Comparison of ENCODE assay signal across 26 cellular contexts in genomic region chr4:95363579-95363965, GRCh38.
DNase-seq lines count a peak whose midpoint lies in the region; ATAC-seq and TF ChIP-seq lines count a peak whose summit lies in the region.
"Had no signal": no experiment of that assay in that cellular context is flagged by ENCODE, and none has a peak within 500 bp of the region (broad histone marks: within the 10 kb centered on the region; RNA-seq: fewer than 3 reads in every experiment).

No MANE protein-coding gene starts in this region.

- no peak overlapping the region for H3K27ac ChIP-seq in DND-41 (ENCODE audit: low read length)
- peak overlapping the region; percentile 89 for H3K27ac ChIP-seq in cingulate gyrus (ENCODE audit: low read depth, low read length)
- no peak overlapping the region for H3K27ac ChIP-seq in neural progenitor cell
- H3K27ac ChIP-seq: foreskin keratinocyte, SJSA1, testis had no signal

- H2AFZ ChIP-seq in DND-41 (ENCODE audit: low read depth, low read length) (peak overlapping the region; percentile 2; the same call in 1 of the 2 replicates), neural progenitor cell (replicated peaks) (peak overlapping the region; percentile 14)

- H3K4me3 Mint-ChIP-seq in neural progenitor cell = no peak overlapping the region
- H3K4me3 Mint-ChIP-seq: CD14-positive monocyte; central memory CD8-positive, alpha-beta T cell; immature natural killer cell; naive thymus-derived CD4-positive, alpha-beta T cell; stimulated activated effector memory CD8-positive, alpha-beta T cell treated with anti-CD3 and anti-CD28 coated beads, Interleukin-12 subunit alpha, Interleukin-12 subunit beta, amount 100 ng/mL, for 72 hours; T-helper 17 cell had no signal

- H3K27me3 Mint-ChIP-seq in neural progenitor cell (ENCODE audit: insufficient read depth, low read depth) = no peaks in the 10 kb centered on the region
- H3K27me3 Mint-ChIP-seq: central memory CD8-positive, alpha-beta T cell; naive thymus-derived CD4-positive, alpha-beta T cell; T-helper 17 cell had no signal

- no peak overlapping the region for H3K4me2 ChIP-seq in DND-41 (ENCODE audit: insufficient read depth, low read length)
- H3K4me2 ChIP-seq in neural progenitor cell = no peak overlapping the region

- H3K4me1 Mint-ChIP-seq in neural progenitor cell = peaks cover 42% of the 10 kb centered on the region
- H3K4me1 Mint-ChIP-seq: CD14-positive monocyte; central memory CD8-positive, alpha-beta T cell; immature natural killer cell; naive thymus-derived CD4-positive, alpha-beta T cell; stimulated activated effector memory CD8-positive, alpha-beta T cell treated with anti-CD3 and anti-CD28 coated beads, Interleukin-12 subunit alpha, Interleukin-12 subunit beta, amount 100 ng/mL, for 72 hours; T-helper 17 cell had no signal

- no peaks in the 10 kb centered on the region for H3K9me3 ChIP-seq in DND-41 (ENCODE audit: insufficient read depth, low read length, severe bottlenecking)
- no peaks in the 10 kb centered on the region for H3K9me3 ChIP-seq in neural progenitor cell (ENCODE audit: low read depth)
- H3K9me3 ChIP-seq: MG63, right atrium auricular region, SJSA1, spleen, testis, uterus had no signal

- no peaks in the 10 kb centered on the region for H3K79me2 ChIP-seq in DND-41 (ENCODE audit: insufficient read depth, low read length)
- no peaks in the 10 kb centered on the region for H3K79me2 ChIP-seq in neural progenitor cell (ENCODE audit: low read depth)

- H3K4me3 ChIP-seq in DND-41 (ENCODE audit: low read depth in 1 of 2, low read length in 2 of 2) (no peak overlapping the region), neural progenitor cell (no peak overlapping the region)
- H3K4me3 ChIP-seq: MG63, right atrium auricular region, SJSA1, spleen, testis, uterus had no signal

- H3K36me3 ChIP-seq in DND-41 (ENCODE audit: insufficient read depth, low read length) = no peaks in the 10 kb centered on the region
- no peaks in the 10 kb centered on the region for H3K36me3 ChIP-seq in neural progenitor cell
- H3K36me3 ChIP-seq: MG63, right atrium auricular region, SJSA1, spleen, uterus had no signal

- peaks cover 9% of the 10 kb centered on the region for H3K36me3 Mint-ChIP-seq in neural progenitor cell
- H3K36me3 Mint-ChIP-seq: CD14-positive monocyte; immature natural killer cell; naive thymus-derived CD4-positive, alpha-beta T cell; stimulated activated effector memory CD8-positive, alpha-beta T cell treated with anti-CD3 and anti-CD28 coated beads, Interleukin-12 subunit alpha, Interleukin-12 subunit beta, amount 100 ng/mL, for 72 hours had no signal

- no peaks in the 10 kb centered on the region for H3F3A ChIP-seq in neural progenitor cell (ENCODE audit: low read depth)

- DNase-seq in DND-41 (no peak), NCI-H345 (lab: John Stamatoyannopoulos, UW) (peak; percentile 20), neural progenitor cell (ENCODE audit: low spot score) (peak; percentile 3), NCI-H128 (lab: John Stamatoyannopoulos, UW; ENCODE audit: unreplicated experiment) (no peak), SW 1271 (lab: John Stamatoyannopoulos, UW) (no peak)
- DNase-seq: activated naive CD4-positive, alpha-beta T cell treated with Interleukin-2 at 50 U/mL for 16 hours; activated T-cell treated with anti-CD3 and anti-CD28 coated beads, Interleukin-2, amount 50 U/mL, for 48 hours; immature natural killer cell; IMR-90; MG63; naive thymus-derived CD4-positive, alpha-beta T cell; NCI-H526 treated with DMSO at 0.1 percent for 48 hours; spleen; stimulated activated CD4-positive, alpha-beta T cell treated with anti-CD3 and anti-CD28 coated beads, Interleukin-2, amount 100 ng/mL, for 48 hours; T-helper 17 cell had no signal

- no peaks in the 10 kb centered on the region for H3K27me3 ChIP-seq in DND-41 (ENCODE audit: insufficient read depth, low read length, poor library complexity)
- H3K27me3 ChIP-seq in neural progenitor cell = no peaks in the 10 kb centered on the region
- H3K27me3 ChIP-seq: foreskin keratinocyte, MG63, right atrium auricular region, SJSA1, spleen, testis, uterus had no signal

- no peak for TF ChIP-seq CTCF in DND-41 (IDR thresholded peaks at IDR 0.05; ENCODE audit: borderline replicate concordance, extremely low read depth, low read length, poor library complexity, severe bottlenecking)
- no peak for TF ChIP-seq CTCF in neural progenitor cell (IDR thresholded peaks at IDR 0.05)

- H4K20me1 ChIP-seq in DND-41 (ENCODE audit: insufficient read depth, low read length) (no peaks in the 10 kb centered on the region), neural progenitor cell (ENCODE audit: low read depth) (no peaks in the 10 kb centered on the region)

- H3K4me1 ChIP-seq in DND-41 (ENCODE audit: insufficient read depth, low read length) (no peaks in the 10 kb centered on the region), neural progenitor cell (peaks cover 7% of the 10 kb centered on the region)
- H3K4me1 ChIP-seq: foreskin keratinocyte, SJSA1, spleen had no signal

- ATAC-seq in DND-41 (ENCODE audit: insufficient read depth, low read depth) (no peak), GM19023 (IDR thresholded peaks at IDR 0.05; ENCODE audit: unreplicated experiment) (no peak), GM21723 (IDR thresholded peaks at IDR 0.05; ENCODE audit: unreplicated experiment) (no peak)
- ATAC-seq: naive thymus-derived CD4-positive, alpha-beta T cell; stimulated activated effector memory CD8-positive, alpha-beta T cell treated with anti-CD3 and anti-CD28 coated beads, Interleukin-12 subunit alpha, Interleukin-12 subunit beta, amount 100 ng/mL, for 72 hours; T-helper 17 cell had no signal

- no peak overlapping the region for H3K9ac ChIP-seq in DND-41 (ENCODE audit: low read depth, low read length)
- no peak overlapping the region for H3K9ac ChIP-seq in neural progenitor cell

- H3K27ac Mint-ChIP-seq in neural progenitor cell = peak overlapping the region; percentile 24
- H3K27ac Mint-ChIP-seq: CD14-positive monocyte; immature natural killer cell; stimulated activated effector memory CD8-positive, alpha-beta T cell treated with anti-CD3 and anti-CD28 coated beads, Interleukin-12 subunit alpha, Interleukin-12 subunit beta, amount 100 ng/mL, for 72 hours; T-helper 17 cell had no signal

- H3K9me3 Mint-ChIP-seq in neural progenitor cell = no peaks in the 10 kb centered on the region
- H3K9me3 Mint-ChIP-seq: CD14-positive monocyte; naive thymus-derived CD4-positive, alpha-beta T cell; stimulated activated effector memory CD8-positive, alpha-beta T cell treated with anti-CD3 and anti-CD28 coated beads, Interleukin-12 subunit alpha, Interleukin-12 subunit beta, amount 100 ng/mL, for 72 hours had no signal

Comparison
In these comparisons a context has a peak if more than half of its experiments do, and no peak if none do; other contexts are left out.
1. DNase-seq: peak in NCI-H345 (single experiment) and neural progenitor cell (single experiment); none in DND-41 (single experiment), NCI-H128 (single experiment) and SW 1271 (0 of 2).